7 cellular contexts compared by ENCODE assay signal in the genomic region with DNA sequence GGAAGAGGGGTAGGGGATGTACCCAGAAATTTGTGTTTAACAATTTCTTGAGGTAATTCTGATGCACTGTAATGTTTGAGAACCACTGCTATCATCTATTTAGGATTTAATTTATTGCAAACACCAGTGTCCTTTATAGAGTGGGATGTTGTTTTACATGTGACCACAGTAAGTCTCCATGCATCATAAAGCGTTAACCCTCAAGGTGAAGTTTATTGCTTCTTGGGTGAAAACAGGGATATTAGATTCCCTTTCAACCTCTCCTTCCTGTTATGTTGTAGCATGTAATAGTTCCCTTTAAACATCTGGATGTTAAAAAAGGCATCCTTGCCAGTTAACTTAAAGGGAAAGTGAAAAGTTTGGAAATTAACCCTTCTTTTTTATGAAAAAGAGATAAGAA.
"Had no signal": no experiment of that assay in that cellular context is flagged by ENCODE, and none has a peak within 500 bp of the region (broad histone marks: within the 10 kb centered on the region; RNA-seq: fewer than 3 reads in every experiment).

No MANE protein-coding gene starts in this region.

- ATAC-seq: HCT116 had no signal

- H3K36me3 ChIP-seq: HAP-1 had no signal

- DNase-seq: GM23248, GOT3, H7, IMR-90, KBM-7 had no signal

- H2AFZ ChIP-seq: GM23248 had no signal

- H3K27ac ChIP-seq: GM23248 had no signal

- H3K4me1 ChIP-seq: HAP-1 had no signal

- H3K4me3 ChIP-seq: GM23248, HAP-1 had no signal
